In genomic region chr18:12657849-12658829, GRCh38 we compare ENCODE assay signal across 1 cellular context.
A peak's percentile ranks its signal among the peaks of the same experiment; 100 is the strongest.
TF ChIP-seq lines count a peak whose summit lies in the region.

Gene SPIRE1 (minus strand): TSS chr18:12658107. CDS start chr18:12657866, 241 bp downstream.

TF ChIP-seq in HEK293, 187 proteins besides CTCF, POLR2A, EP300 and RAD21 (continued from another document and continues in another):
- TF ChIP-seq ZNF23 (tag by site-specific recombination; IDR thresholded peaks at IDR 0.05; ENCODE audit: borderline replicate concordance) (no peak), ZNF785 (tag by site-specific recombination; IDR thresholded peaks at IDR 0.05) (no peak), TCF7L2 (IDR thresholded peaks at IDR 0.05; ENCODE audit: borderline replicate concordance, low read depth, low read length) (no peak), ZNF433 (tag by site-specific recombination; IDR thresholded peaks at IDR 0.05; ENCODE audit: low read depth) (no peak), ZNF707 (tag by site-specific recombination; IDR thresholded peaks at IDR 0.05) (no peak), GLI2 (tag by site-specific recombination; IDR thresholded peaks at IDR 0.05; ENCODE audit: borderline replicate concordance, low read depth) (no peak), ZXDB (tag by site-specific recombination; IDR thresholded peaks at IDR 0.05) (peak; percentile 76), PBX3 (CRISPR knock-in tag; IDR thresholded peaks at IDR 0.05) (peak; percentile 37; the same call in 1 of the 2 replicates), ELK4 (IDR thresholded peaks at IDR 0.05; ENCODE audit: borderline replicate concordance, low read depth, low read length) (no peak), ZNF292 (tag by site-specific recombination; IDR thresholded peaks at IDR 0.05; ENCODE audit: borderline replicate concordance, low read depth) (no peak), ZNF121 (tag by site-specific recombination; IDR thresholded peaks at IDR 0.05) (peak; percentile 87), HOXD13 (CRISPR knock-in tag; IDR thresholded peaks at IDR 0.05; ENCODE audit: borderline replicate concordance) (no peak), YY2 (tag by site-specific recombination; IDR thresholded peaks at IDR 0.05) (peak; percentile 33; the same call in 1 of the 2 replicates), ZNF248 (tag by site-specific recombination; IDR thresholded peaks at IDR 0.05) (no peak), ZNF114 (tag by site-specific recombination; IDR thresholded peaks at IDR 0.05) (no peak), ZFP69B (tag by site-specific recombination; IDR thresholded peaks at IDR 0.05) (no peak), ZBTB11 (tag by site-specific recombination; conservative IDR thresholded peaks at IDR 0.05; ENCODE audit: low read depth) (no peak; the same call in 1 of the 2 replicates), ZNF596 (tag by site-specific recombination; IDR thresholded peaks at IDR 0.05) (no peak), SP7 (tag by site-specific recombination; IDR thresholded peaks at IDR 0.05) (peak; percentile 80), ZNF529 (tag by site-specific recombination; IDR thresholded peaks at IDR 0.05; ENCODE audit: insufficient replicate concordance) (no peak), ZNF2 (tag by site-specific recombination; IDR thresholded peaks at IDR 0.05) (no peak), KLF16 (tag by site-specific recombination; IDR thresholded peaks at IDR 0.05) (peak; percentile 62; the same call in 1 of the 2 replicates), ZSCAN23 (tag by site-specific recombination; IDR thresholded peaks at IDR 0.05) (no peak), ZNF24 (tag by site-specific recombination; IDR thresholded peaks at IDR 0.05) (peak; percentile 19; the same call in 1 of the 2 replicates), SP3 (tag by site-specific recombination; IDR thresholded peaks at IDR 0.05) (peak; percentile 77), ZNF221 (tag by site-specific recombination; IDR thresholded peaks at IDR 0.05; ENCODE audit: borderline replicate concordance) (no peak), ZNF239 (tag by site-specific recombination; IDR thresholded peaks at IDR 0.05) (no peak), ZBTB6 (tag by site-specific recombination; IDR thresholded peaks at IDR 0.05) (no peak), ZNF280D (tag by site-specific recombination; IDR thresholded peaks at IDR 0.05) (no peak), ZNF843 (tag by site-specific recombination; IDR thresholded peaks at IDR 0.05) (no peak), KLF17 (tag by site-specific recombination; IDR thresholded peaks at IDR 0.05) (0 out of 2 replicates have a peak, but pooled peaks have one; percentile 61), ZNF175 (tag by site-specific recombination; IDR thresholded peaks at IDR 0.05) (no peak), RBAK (tag by site-specific recombination; IDR thresholded peaks at IDR 0.05) (no peak), GLIS1 (tag by site-specific recombination; IDR thresholded peaks at IDR 0.05) (peak; percentile 94), ZNF623 (tag by site-specific recombination; IDR thresholded peaks at IDR 0.05) (no peak; the same call in 1 of the 2 replicates), YY1 (tag by site-specific recombination; IDR thresholded peaks at IDR 0.05) (peak; percentile 63; the same call in 1 of the 2 replicates), HOXA7 (CRISPR knock-in tag; IDR thresholded peaks at IDR 0.05; ENCODE audit: borderline replicate concordance) (no peak), EGR2 (tag by site-specific recombination; IDR thresholded peaks at IDR 0.05; ENCODE audit: low read depth) (0 out of 2 replicates have a peak, but pooled peaks have one; percentile 19), ZNF501 (tag by site-specific recombination; IDR thresholded peaks at IDR 0.05) (peak; percentile 42; the same call in 1 of the 2 replicates), GLIS2 (tag by site-specific recombination; IDR thresholded peaks at IDR 0.05) (peak; percentile 99), ZNF354C (tag by site-specific recombination; IDR thresholded peaks at IDR 0.05; ENCODE audit: borderline replicate concordance, low read depth) (no peak), KLF1 (tag by site-specific recombination; IDR thresholded peaks at IDR 0.05) (peak; percentile 83), KLF10 (tag by site-specific recombination; IDR thresholded peaks at IDR 0.05) (peak; percentile 33; the same call in 1 of the 2 replicates), ZNF776 (tag by site-specific recombination; IDR thresholded peaks at IDR 0.05; ENCODE audit: borderline replicate concordance) (no peak), ZNF580 (tag by site-specific recombination; IDR thresholded peaks at IDR 0.05) (0 out of 2 replicates have a peak, but pooled peaks have one; percentile 30), ZNF560 (tag by site-specific recombination; IDR thresholded peaks at IDR 0.05; ENCODE audit: borderline replicate concordance) (no peak), ZNF138 (tag by site-specific recombination; IDR thresholded peaks at IDR 0.05; ENCODE audit: borderline replicate concordance) (no peak), ZNF214 (tag by site-specific recombination; IDR thresholded peaks at IDR 0.05; ENCODE audit: borderline replicate concordance) (no peak), ZSCAN18 (tag by site-specific recombination; IDR thresholded peaks at IDR 0.05) (0 out of 2 replicates have a peak, but pooled peaks have one; percentile 56), REPIN1 (tag by site-specific recombination; IDR thresholded peaks at IDR 0.05; ENCODE audit: low read depth) (peak; percentile 29; the same call in 1 of the 2 replicates), ZBTB48 (tag by site-specific recombination; IDR thresholded peaks at IDR 0.05) (peak; percentile 91), ZNF670 (tag by site-specific recombination; IDR thresholded peaks at IDR 0.05; ENCODE audit: low read depth) (no peak), ZNF155 (tag by site-specific recombination; IDR thresholded peaks at IDR 0.05) (no peak), ZNF211 (tag by site-specific recombination; IDR thresholded peaks at IDR 0.05; ENCODE audit: low read depth) (no peak), ZNF629 (tag by site-specific recombination; IDR thresholded peaks at IDR 0.05) (no peak), ZNF404 (tag by site-specific recombination; IDR thresholded peaks at IDR 0.05) (no peak), ZNF366 (tag by site-specific recombination; conservative IDR thresholded peaks at IDR 0.05) (no peak), OSR2 (tag by site-specific recombination; IDR thresholded peaks at IDR 0.05) (no peak)
